Comparison of ENCODE assay signal across 8 cellular contexts in genomic region chr9:115373000-115373709, GRCh38.
DNase-seq lines count a peak whose midpoint lies in the region; ATAC-seq and TF ChIP-seq lines count a peak whose summit lies in the region.
"Had no signal": no experiment of that assay in that cellular context is flagged by ENCODE, and none has a peak within 500 bp of the region (broad histone marks: within the 10 kb centered on the region; RNA-seq: fewer than 3 reads in every experiment).

No MANE protein-coding gene starts in this region.

- ATAC-seq in GM18867 (IDR thresholded peaks at IDR 0.05; ENCODE audit: unreplicated experiment) (peak; percentile 67), HG02623 (IDR thresholded peaks at IDR 0.05; ENCODE audit: unreplicated experiment) (peak; percentile 79), mucosa of descending colon (peak; percentile 23), GM18502 (IDR thresholded peaks at IDR 0.05; ENCODE audit: poor library complexity, unreplicated experiment) (no peak), left ventricle myocardium superior (no peak)

- H3K27ac ChIP-seq in SJCRH30 (peak overlapping the region; percentile 74), substantia nigra (ENCODE audit: low read depth, low read length, poor library complexity, severe bottlenecking) (no peak overlapping the region)
- H3K27ac ChIP-seq: parathyroid adenoma had no signal

- intact Hi-C loops in mucosa of descending colon (cut with DNase I, micrococcal nuclease) (no loop called here), left ventricle myocardium superior (cut with micrococcal nuclease) (no loop called here)

- H3K4me3 ChIP-seq in SJCRH30 = no peak overlapping the region
- H3K4me3 ChIP-seq in mucosa of descending colon = no peak overlapping the region

- no peak for TF ChIP-seq CTCF in mucosa of descending colon (IDR thresholded peaks at IDR 0.05)

- peaks cover 44% of the 10 kb centered on the region for H3K4me1 ChIP-seq in SJCRH30
- no peaks in the 10 kb centered on the region for H3K4me1 ChIP-seq in mucosa of descending colon (ENCODE audit: low read depth)
- H3K4me1 ChIP-seq: parathyroid adenoma had no signal

- no peaks in the 10 kb centered on the region for H3K27me3 ChIP-seq in SJCRH30

- H3K36me3 ChIP-seq in SJCRH30 (no peaks in the 10 kb centered on the region), mucosa of descending colon (ENCODE audit: low read depth) (no peaks in the 10 kb centered on the region)

- DNase-seq in SJCRH30 (peak; percentile 78 to 81), mucosa of descending colon (no peak), substantia nigra (lab: John Stamatoyannopoulos, UW) (no peak), left ventricle myocardium superior (no peak)

- H3K9me3 ChIP-seq in SJCRH30 (replicated peaks) (no peaks in the 10 kb centered on the region), mucosa of descending colon (no peaks in the 10 kb centered on the region)

Comparison
In these comparisons a context has a peak if more than half of its experiments do, and no peak if none do; other contexts are left out.
1. ATAC-seq: peak in GM18867 (single experiment), HG02623 (single experiment) and mucosa of descending colon (single experiment); none in GM18502 (single experiment) and left ventricle myocardium superior (single experiment).
2. DNase-seq: peak in SJCRH30 (2 of 2); none in mucosa of descending colon (0 of 3), substantia nigra (0 of 49) and left ventricle myocardium superior (single experiment).